In the genomic region with DNA sequence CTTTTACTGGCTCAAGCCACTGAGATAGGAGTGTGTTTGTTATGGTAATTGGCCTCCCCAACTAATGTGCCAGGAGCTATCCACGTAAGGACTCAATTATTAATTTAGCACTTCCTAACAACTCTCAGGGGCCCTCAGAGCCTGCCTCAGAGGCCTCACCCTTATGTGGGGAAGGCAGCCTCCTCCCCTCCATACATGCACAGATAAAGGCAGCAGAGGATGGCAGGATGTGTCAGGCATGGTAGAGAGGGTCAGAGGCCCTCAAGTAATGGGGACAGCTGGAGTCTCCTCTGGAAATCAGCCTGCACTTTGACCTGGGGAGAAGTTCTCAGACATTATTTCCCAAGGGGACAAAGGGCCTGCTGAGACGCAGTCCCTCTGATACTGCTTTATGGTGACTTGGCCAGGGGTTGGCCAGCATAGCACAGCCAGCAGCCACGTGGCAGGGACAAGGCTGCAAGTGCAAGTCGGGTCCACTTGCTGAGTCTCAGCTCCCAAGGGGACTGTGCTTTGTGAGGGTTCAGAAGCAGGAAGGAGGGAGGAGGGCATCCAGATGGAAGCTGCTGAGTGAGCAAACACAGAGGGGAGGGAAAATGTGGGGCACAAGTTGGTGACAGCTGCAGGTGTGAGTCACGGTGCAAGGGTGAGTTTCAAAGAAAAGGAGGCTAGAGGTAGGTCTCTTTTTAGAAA, we compare ENCODE assay signal across 17 cellular contexts. TPM values are rescaled to one million over a fixed set of nuclear protein-coding genes. Genes with fewer than 3 reads are reported as not detected.
DNase-seq lines count a peak whose midpoint lies in the region; ATAC-seq, FAIRE-seq and TF ChIP-seq lines count a peak whose summit lies in the region.
"Had no signal": no experiment of that assay in that cellular context is flagged by ENCODE, and none has a peak within 500 bp of the region (broad histone marks: within the 10 kb centered on the region; RNA-seq: fewer than 3 reads in every experiment).

No MANE protein-coding gene starts in this region.

- TF ChIP-seq EP300 in A549 (IDR thresholded peaks at IDR 0.05), result no peak

- no peak overlapping the region for H3K9ac ChIP-seq in neural progenitor cell

- H3F3A ChIP-seq in neural progenitor cell (ENCODE audit: low read depth), result no peaks in the 10 kb centered on the region

- no peak for TF ChIP-seq POLR2A in A549 (IDR thresholded peaks at IDR 0.05; ENCODE audit: low read length)

- H4K20me1 ChIP-seq in OCI-LY7 (ENCODE audit: insufficient read depth, low read length), result no peaks in the 10 kb centered on the region
- no peaks in the 10 kb centered on the region for H4K20me1 ChIP-seq in neural progenitor cell (ENCODE audit: low read depth)

- H3K27ac ChIP-seq in A549 (no peak overlapping the region), OCI-LY7 (ENCODE audit: low read depth, low read length, poor library complexity, severe bottlenecking) (no peak overlapping the region), neural progenitor cell (no peak overlapping the region)

- no peak; a peak in 1 of 6 replicates for ATAC-seq in A549
- no peak for ATAC-seq in GM18519 (IDR thresholded peaks at IDR 0.05; ENCODE audit: low FRiP score, unreplicated experiment)
- ATAC-seq in HG02623 (IDR thresholded peaks at IDR 0.05; ENCODE audit: unreplicated experiment), result no peak

- H3K4me1 ChIP-seq in A549 (no peaks in the 10 kb centered on the region), OCI-LY7 (ENCODE audit: insufficient read depth, low read length, poor library complexity, severe bottlenecking) (no peaks in the 10 kb centered on the region), neural progenitor cell (peaks cover 8% of the 10 kb centered on the region)

- H2AFZ ChIP-seq in OCI-LY7 (ENCODE audit: low read length) (no peak overlapping the region), neural progenitor cell (replicated peaks) (no peak overlapping the region)

- POLR2A ChIA-PET in A549 (lab: Yijun Ruan, JAX) (no interaction called here), OCI-LY7 (lab: Charles Lee) (no interaction called here)

- no peak overlapping the region for H3K4me3 Mint-ChIP-seq in neural progenitor cell
- H3K4me3 Mint-ChIP-seq: activated B cell treated with CpG ODN at 0.5 μM for 24 hours; activated T-cell treated with anti-CD3 and anti-CD28 coated beads, Interleukin-2, amount 50 U/mL, for 72 hours; H9; stimulated activated naive CD8-positive, alpha-beta T cell treated with anti-CD3 and anti-CD28 coated beads, Interleukin-15, Interleukin-2, amounts not matched to agents 100 ng/mL and 50 ng/mL, for 24 hours had no signal

- FAIRE-seq in A549 (lab: Jason Lieb, UNC), result no peak
- FAIRE-seq: astrocyte had no signal

- H3K27me3 ChIP-seq in neural progenitor cell, result no peaks in the 10 kb centered on the region

- TF ChIP-seq RAD21 in A549 (conservative IDR thresholded peaks at IDR 0.05 in 1 of 2, IDR thresholded peaks at IDR 0.05 in 1 of 2), result no peak

- H3K36me3 Mint-ChIP-seq in neural progenitor cell, result no peaks in the 10 kb centered on the region

- H3K27ac Mint-ChIP-seq in neural progenitor cell, result no peak overlapping the region
- H3K27ac Mint-ChIP-seq: activated B cell treated with CpG ODN at 0.5 μM for 24 hours; activated T-cell treated with anti-CD3 and anti-CD28 coated beads, Interleukin-2, amount 50 U/mL, for 72 hours had no signal

- TF ChIP-seq CTCF in A549 (IDR thresholded peaks at IDR 0.05) (no peak), OCI-LY7 (conservative IDR thresholded peaks at IDR 0.05; ENCODE audit: low read length) (no peak), neural progenitor cell (IDR thresholded peaks at IDR 0.05) (no peak)

- H3K9me2 ChIP-seq in OCI-LY7 (ENCODE audit: insufficient read depth, low read length), result no peaks in the 10 kb centered on the region

- H3K9me3 ChIP-seq in A549 (peaks cover 5% of the 10 kb centered on the region; the same call in 1 of the 3 replicates), OCI-LY7 (ENCODE audit: low read length) (no peaks in the 10 kb centered on the region), neural progenitor cell (ENCODE audit: low read depth) (no peaks in the 10 kb centered on the region)

- H3K79me2 ChIP-seq in OCI-LY7 (ENCODE audit: insufficient read depth, low read depth, low read length) (no peaks in the 10 kb centered on the region), neural progenitor cell (ENCODE audit: low read depth) (no peaks in the 10 kb centered on the region)

- 45% methylated on average over 4 of the region's 5 CpGs for WGBS in A549 (ENCODE audit: missing lambda C conversion rate)

- H3K4me1 Mint-ChIP-seq in neural progenitor cell, result peaks cover 13% of the 10 kb centered on the region
- H3K4me1 Mint-ChIP-seq: activated B cell treated with CpG ODN at 0.5 μM for 24 hours, H9 had no signal

- no peaks in the 10 kb centered on the region for H3K9me3 Mint-ChIP-seq in neural progenitor cell
- H3K9me3 Mint-ChIP-seq: activated B cell treated with CpG ODN at 0.5 μM for 24 hours; activated T-cell treated with anti-CD3 and anti-CD28 coated beads, Interleukin-2, amount 50 U/mL, for 72 hours; stimulated activated naive CD8-positive, alpha-beta T cell treated with anti-CD3 and anti-CD28 coated beads, Interleukin-15, Interleukin-2, amounts not matched to agents 100 ng/mL and 50 ng/mL, for 24 hours had no signal

- CTCF ChIA-PET in A549 (lab: Yijun Ruan, JAX) (interaction anchor here (0.5 to 2.6 kb wide), 5 partner anchors 12 to 951 kb away, joined by 3 to 9 read pairs (median 3); no protein-coding TSS in a partner anchor), OCI-LY7 (lab: Charles Lee; ENCODE audit: unreplicated experiment) (no interaction called here)

- no peaks in the 10 kb centered on the region for H3K36me3 ChIP-seq in OCI-LY7 (ENCODE audit: insufficient read depth, low read length)
- no peaks in the 10 kb centered on the region for H3K36me3 ChIP-seq in neural progenitor cell

- H3K4me3 ChIP-seq in A549, result no peak overlapping the region
- H3K4me3 ChIP-seq in OCI-LY7 (ENCODE audit: low read depth, low read length, poor library complexity, severe bottlenecking), result no peak overlapping the region
- no peak overlapping the region for H3K4me3 ChIP-seq in neural progenitor cell

- intact Hi-C loops in OCI-LY7 (cut with micrococcal nuclease; ENCODE audit: unreplicated experiment), result no loop called here

- peaks cover 2% of the 10 kb centered on the region for H3K27me3 Mint-ChIP-seq in neural progenitor cell (ENCODE audit: insufficient read depth, low read depth)

- DNase-seq in A549 (ENCODE audit: low read depth in 1 of 2, low spot score in 1 of 2) (no peak), DMS 273 treated with DMSO at 0.1 percent for 48 hours (lab: John Stamatoyannopoulos, UW) (peak; percentile 27), OCI-LY7 (ENCODE audit: low spot score) (peak; percentile 4), mesenteric fat pad (ENCODE audit: low spot score) (peak; percentile 24), neural progenitor cell (ENCODE audit: low spot score) (no peak)
- no peak for DNase-seq in stimulated activated naive CD4-positive, alpha-beta T cell treated with Interleukin-2 at 50 U/mL for 16 hours (lab: John Stamatoyannopoulos, UW)
- DNase-seq: activated B cell treated with CpG ODN at 0.5 μM for 24 hours, GF-D8, H9, MV-4-11 had no signal

- no TSS peak for BruUV-seq in OCI-LY7 (replicated peaks; lab: Mats Ljungman, UMichigan)

- H3K4me2 ChIP-seq in A549 (no peak overlapping the region), OCI-LY7 (ENCODE audit: low read length) (no peak overlapping the region), neural progenitor cell (no peak overlapping the region)

TF ChIP-seq in A549, 52 proteins besides CTCF, POLR2A, EP300 and RAD21:
- peak; percentile 3 for TF ChIP-seq MAFK (IDR thresholded peaks at IDR 0.05; ENCODE audit: partially characterized antibody)
- no peak for TF ChIP-seq NR3C1 (IDR thresholded peaks at IDR 0.05)

RNA-seq across cellular contexts. Expression of a gene that starts 17.0 kb away (rescaled TPM):
- not detected in 2 replicates for polyA plus RNA-seq in A549 (2011; rRNA removed)
- not detected in 2 replicates for polyA plus RNA-seq in A549 (2012; cell fraction: cytosol; rRNA removed)
- polyA plus RNA-seq in A549 (2012; cell fraction: nucleus; rRNA removed), result 0.10 TPM in 1 of 2 replicates, not detected in the other
- not detected in 3 replicates for polyA plus RNA-seq in A549 (2017; fragmentation: RNase III; extraction: RNeasy Plus Mini Kit Qiagen cat#74134 plus additional on column Dnase treatment)
- polyA minus RNA-seq in A549 (2011; rRNA and poly(A)+ RNA removed), result not detected in 2 replicates
- not detected in 2 replicates for total RNA-seq in OCI-LY7 (2014; rRNA removed; shearing (Covaris generic))
- total RNA-seq in OCI-LY7 (2022), result not detected in 2 replicates
- total RNA-seq in mesenteric fat pad, result 0.32 TPM
- 0.09 TPM in 1 of 2 replicates, not detected in the other for total RNA-seq in neural progenitor cell (ENCODE audit: low replicate concordance)
- total RNA-seq: activated T-cell treated with anti-CD3 and anti-CD28 coated beads, Interleukin-2, amount 50 U/mL, for 72 hours; astrocyte; dermis microvascular lymphatic vessel endothelial cell; H9 had no signal
- polyA plus RNA-seq: BJ had no signal

RNA-seq across cellular contexts. Expression of a gene that starts 33.9 kb away (rescaled TPM):
- polyA plus RNA-seq in A549 (2011; rRNA removed) (1.6 and 2.7 TPM in 2 replicates), A549 (2017; fragmentation: RNase III; extraction: RNeasy Plus Mini Kit Qiagen cat#74134 plus additional on column Dnase treatment) (1.9 to 3.3 TPM (median 2.3 TPM) in 3 replicates)
- polyA plus RNA-seq in A549 (2012; cell fraction: cytosol; rRNA removed), result 3.0 and 4.7 TPM in 2 replicates
- polyA plus RNA-seq in A549 (2012; cell fraction: nucleus; rRNA removed), result 2.4 and 3.0 TPM in 2 replicates
- 1.4 and 4.5 TPM in 2 replicates for polyA minus RNA-seq in A549 (2011; rRNA and poly(A)+ RNA removed)
- 6.5 and 13.8 TPM in 2 replicates for total RNA-seq in OCI-LY7 (2014; rRNA removed; shearing (Covaris generic))
- total RNA-seq in OCI-LY7 (2022) (5.6 and 7.0 TPM in 2 replicates), mesenteric fat pad (337 TPM), neural progenitor cell (ENCODE audit: low replicate concordance) (1.7 and 4.4 TPM in 2 replicates)

Comparison
In these comparisons a context has a peak if more than half of its experiments do, and no peak if none do; other contexts are left out.
1. DNase-seq: peak in DMS 273 treated with DMSO at 0.1 percent for 48 hours (single experiment), OCI-LY7 (single experiment) and mesenteric fat pad (single experiment); none in A549 (0 of 2), stimulated activated naive CD4-positive, alpha-beta T cell treated with Interleukin-2 at 50 U/mL for 16 hours (single experiment) and neural progenitor cell (single experiment).
2. RNA of a gene that starts 33.9 kb away (total RNA-seq): 337 TPM in mesenteric fat pad (single experiment); 5.6 to 13.8 TPM in OCI-LY7 and 1.7 to 4.4 TPM in neural progenitor cell; every median in the first group is over 10 times any median in the second.